In the genomic region with DNA sequence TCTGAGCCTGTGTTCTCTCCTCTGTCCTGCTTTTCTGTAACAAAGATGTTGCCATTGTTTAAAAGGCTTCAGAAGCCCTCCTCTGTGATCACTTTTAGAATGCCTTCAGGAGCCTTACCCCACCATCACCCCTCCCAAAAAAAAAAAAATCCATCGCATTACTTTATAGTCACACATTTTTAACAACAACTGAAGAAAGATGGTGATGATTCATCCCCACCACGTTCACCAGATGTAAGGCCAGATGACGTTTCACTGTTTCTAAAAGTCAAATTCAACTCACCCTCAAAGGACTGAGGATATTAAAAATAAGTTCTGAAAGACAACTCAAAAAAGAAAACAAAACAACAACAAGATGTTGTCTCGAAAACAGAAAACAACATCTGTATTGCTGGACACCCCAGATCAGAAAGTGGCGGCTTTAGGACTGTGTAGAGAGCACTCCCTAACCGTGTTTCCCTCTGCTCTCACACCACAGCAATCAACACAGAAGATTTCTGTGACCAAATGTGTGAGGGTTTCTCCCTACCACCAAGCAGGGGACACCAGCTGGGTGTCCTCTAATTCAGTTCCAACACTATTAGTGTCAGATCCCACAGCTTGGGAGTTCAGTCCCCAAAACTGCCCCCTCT, we compare ENCODE assay signal across 8 cellular contexts.
DNase-seq lines count a peak whose midpoint lies in the region; ATAC-seq, FAIRE-seq and TF ChIP-seq lines count a peak whose summit lies in the region.
"Had no signal": no experiment of that assay in that cellular context is flagged by ENCODE, and none has a peak within 500 bp of the region (broad histone marks: within the 10 kb centered on the region; RNA-seq: fewer than 3 reads in every experiment).

No MANE protein-coding gene starts in this region.

- CTCF ChIA-PET in K562 (lab: Yijun Ruan, JAX; ENCODE audit: low intra/inter-chr PET ratio), result interaction anchor here (0.6 kb wide), 1 partner anchor 774 kb away, joined by 3 read pairs; no protein-coding TSS in a partner anchor
- CTCF ChIA-PET in OCI-LY7 (lab: Charles Lee; ENCODE audit: unreplicated experiment), result interaction anchor here (0.6 kb wide), 1 partner anchor 415 kb away, joined by 4 read pairs; no protein-coding TSS in a partner anchor

- no peaks in the 10 kb centered on the region for H4K20me1 ChIP-seq in K562 (replicated peaks; ENCODE audit: control insufficient read depth, insufficient read depth, low read length)
- no peaks in the 10 kb centered on the region for H4K20me1 ChIP-seq in OCI-LY7 (ENCODE audit: insufficient read depth, low read length)

- no peaks in the 10 kb centered on the region for H3K9me3 ChIP-seq in K562 (replicated peaks; ENCODE audit: control insufficient read depth, insufficient read depth, low read depth, low read length)
- H3K9me3 ChIP-seq in skeletal muscle satellite cell (replicated peaks; ENCODE audit: low read length), result no peaks in the 10 kb centered on the region
- no peaks in the 10 kb centered on the region for H3K9me3 ChIP-seq in OCI-LY7 (ENCODE audit: low read length)

- no peaks in the 10 kb centered on the region for H3K9me2 ChIP-seq in OCI-LY7 (ENCODE audit: insufficient read depth, low read length)

- POLR2A ChIA-PET in K562 (lab: Yijun Ruan, JAX), result interaction anchor here (1.1 to 1.2 kb wide), 2 partner anchors 14 to 33 kb away, joined by 3 read pairs; no protein-coding TSS in a partner anchor
- POLR2A ChIA-PET in OCI-LY7 (lab: Charles Lee), result no interaction called here

- in situ Hi-C loops in K562 (cut with MboI), result loop anchor here (25.0 kb wide), 2 partner anchors 481 to 906 kb away; no protein-coding TSS in a partner anchor

- peak in 2 of 4 experiments; percentile 8 to 9 for DNase-seq in K562 (ENCODE audit: extremely low read depth in 1 of 4, low spot score in 3 of 4)
- no peak for DNase-seq in OCI-LY7 (ENCODE audit: low spot score)
- no peak for DNase-seq in occipital lobe (lab: John Stamatoyannopoulos, UW)
- no peak for DNase-seq in NCI-H1417 treated with DMSO at 0.1 percent for 48 hours (lab: John Stamatoyannopoulos, UW)

- 36% methylated on average over 6 of the region's 6 CpGs for WGBS in K562 (ENCODE audit: insufficient coverage, low coverage, missing lambda C conversion rate)

- H3K27me3 ChIP-seq in K562 (ENCODE audit: control insufficient read depth in 2 of 2, insufficient read depth in 2 of 2, low read length in 2 of 2), result no peaks in the 10 kb centered on the region
- H3K27me3 ChIP-seq in skeletal muscle satellite cell (ENCODE audit: control insufficient read depth, insufficient read depth, low read length), result no peaks in the 10 kb centered on the region

- BruUV-seq in K562 (replicated peaks; lab: Mats Ljungman, UMichigan) (no TSS peak), OCI-LY7 (replicated peaks; lab: Mats Ljungman, UMichigan) (no TSS peak)

- no peaks in the 10 kb centered on the region for H3K9me1 ChIP-seq in K562 (ENCODE audit: control insufficient read depth, insufficient read depth, low read length)

- TF ChIP-seq RAD21 in K562 (CRISPR knock-in tag; conservative IDR thresholded peaks at IDR 0.05 in 1 of 2, IDR thresholded peaks at IDR 0.05 in 1 of 2), result no peak

- H3K9ac ChIP-seq in K562 (ENCODE audit: insufficient read depth in 1 of 2, low read depth in 2 of 2, low read length in 2 of 2), result no peak overlapping the region
- H3K9ac ChIP-seq in skeletal muscle satellite cell (ENCODE audit: low read depth, low read length), result peak overlapping the region; percentile 1

- FAIRE-seq in K562 (lab: Jason Lieb, UNC), result no peak

- H3K4me3 ChIP-seq in K562 (no peak overlapping the region), skeletal muscle satellite cell (ENCODE audit: low read length) (no peak overlapping the region), OCI-LY7 (ENCODE audit: low read depth, low read length, poor library complexity, severe bottlenecking) (no peak overlapping the region)

- no peak overlapping the region for H3K4me2 ChIP-seq in K562 (ENCODE audit: insufficient read depth, low read length)
- H3K4me2 ChIP-seq in skeletal muscle satellite cell (ENCODE audit: low read length), result peak overlapping the region; percentile 21
- no peak overlapping the region for H3K4me2 ChIP-seq in OCI-LY7 (ENCODE audit: low read length)

- TF ChIP-seq POLR2A in K562 (conservative IDR thresholded peaks at IDR 0.05), result no peak

- H3K36me3 ChIP-seq in K562 (ENCODE audit: control insufficient read depth, insufficient read depth, low read length), result no peaks in the 10 kb centered on the region
- no peaks in the 10 kb centered on the region for H3K36me3 ChIP-seq in skeletal muscle satellite cell (ENCODE audit: insufficient read depth, low read length)
- H3K36me3 ChIP-seq in OCI-LY7 (ENCODE audit: insufficient read depth, low read length), result no peaks in the 10 kb centered on the region

- TF ChIP-seq EP300 in K562 (IDR thresholded peaks at IDR 0.05; ENCODE audit: low read length), result no peak

- H2AFZ ChIP-seq in K562 (ENCODE audit: low read depth, low read length) (peak overlapping the region; percentile 59), OCI-LY7 (ENCODE audit: low read length) (no peak overlapping the region)

- ATAC-seq in GM19035 (IDR thresholded peaks at IDR 0.05; ENCODE audit: unreplicated experiment), result peak; percentile 93
- peak; percentile 66 for ATAC-seq in HG02885 (IDR thresholded peaks at IDR 0.05; ENCODE audit: poor library complexity, unreplicated experiment)
- ATAC-seq in K562, result no peak

- no peak overlapping the region for H3K27ac ChIP-seq in K562 (ENCODE audit: extremely low read depth, low read depth, low read length)
- no peak overlapping the region for H3K27ac ChIP-seq in OCI-LY7 (ENCODE audit: low read depth, low read length, poor library complexity, severe bottlenecking)
- H3K27ac ChIP-seq: epithelial cell of prostate had no signal

- H3K79me2 ChIP-seq in K562 (ENCODE audit: control insufficient read depth, insufficient read depth, low read length), result no peaks in the 10 kb centered on the region
- H3K79me2 ChIP-seq in OCI-LY7 (ENCODE audit: insufficient read depth, low read depth, low read length), result no peaks in the 10 kb centered on the region

- no peaks in the 10 kb centered on the region; a peak in 3 of 5 replicates for H3K4me1 ChIP-seq in K562 (replicated peaks in 1 of 2; ENCODE audit: control insufficient read depth in 2 of 2, insufficient read depth in 2 of 2, low read length in 2 of 2)
- H3K4me1 ChIP-seq in skeletal muscle satellite cell (ENCODE audit: control insufficient read depth, insufficient read depth, low read length), result peaks cover 15% of the 10 kb centered on the region
- no peaks in the 10 kb centered on the region for H3K4me1 ChIP-seq in OCI-LY7 (ENCODE audit: insufficient read depth, low read length, poor library complexity, severe bottlenecking)

- TF ChIP-seq CTCF in K562 (IDR thresholded peaks at IDR 0.05 in 2 of 3, conservative IDR thresholded peaks at IDR 0.05 in 1 of 3; ENCODE audit: insufficient read depth in 2 of 3, low read depth in 1 of 3, low read length in 3 of 3) (no peak), OCI-LY7 (conservative IDR thresholded peaks at IDR 0.05; ENCODE audit: low read length) (no peak)

- intact Hi-C loops in K562 (cut with micrococcal nuclease), result no loop called here
- intact Hi-C loops in OCI-LY7 (cut with micrococcal nuclease; ENCODE audit: unreplicated experiment), result no loop called here

TF ChIP-seq in K562, 482 proteins besides CTCF, POLR2A, EP300 and RAD21:
- TF ChIP-seq ZBTB33 (CRISPR knock-in tag; IDR thresholded peaks at IDR 0.05) (0 out of 2 replicates have a peak, but pooled peaks have one; percentile 30), JUND (IDR thresholded peaks at IDR 0.05; ENCODE audit: borderline replicate concordance, low read depth, low read length) (peak; percentile 45; the same call in 1 of the 2 replicates), JUND (tag; IDR thresholded peaks at IDR 0.05; ENCODE audit: borderline replicate concordance, low read depth, low read length) (no peak), FOSL1 (tag; conservative IDR thresholded peaks at IDR 0.05) (peak; percentile 48; the same call in 1 of the 2 replicates), HLTF (IDR thresholded peaks at IDR 0.05) (no peak)
- TF ChIP-seq, protein P1, sequence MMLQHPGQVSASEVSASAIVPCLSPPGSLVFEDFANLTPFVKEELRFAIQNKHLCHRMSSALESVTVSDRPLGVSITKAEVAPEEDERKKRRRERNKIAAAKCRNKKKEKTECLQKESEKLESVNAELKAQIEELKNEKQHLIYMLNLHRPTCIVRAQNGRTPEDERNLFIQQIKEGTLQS (IDR thresholded peaks at IDR 0.05), result peak; percentile 37; the same call in 1 of the 2 replicates
- TF ChIP-seq, protein P1 (CRISPR knock-in tag; conservative IDR thresholded peaks at IDR 0.05), result no peak
